ENCODE assay signal across 8 cellular contexts in genomic region chr19:41940443-41941409, GRCh38. TPM values are rescaled to one million over a fixed set of nuclear protein-coding genes. Genes with fewer than 3 reads are reported as not detected.
DNase-seq lines count a peak whose midpoint lies in the region; ATAC-seq and TF ChIP-seq lines count a peak whose summit lies in the region.

No MANE protein-coding gene starts in this region.

- ATAC-seq in heart left ventricle (no peak), left cardiac atrium (no peak), right lobe of liver (no peak), GM18520 (IDR thresholded peaks at IDR 0.05; ENCODE audit: unreplicated experiment) (no peak)

- no peak for TF ChIP-seq POLR2A in heart left ventricle (IDR thresholded peaks at IDR 0.05)
- no peak for TF ChIP-seq POLR2A in right lobe of liver (IDR thresholded peaks at IDR 0.05)

- intact Hi-C loops in heart left ventricle (cut with DNase I) = loop anchor here in 1 of 10 donors (5.0 kb wide), 1 partner anchor 48 kb away; no protein-coding TSS in a partner anchor
- intact Hi-C loops in left cardiac atrium (cut with DNase I) = no loop called here
- intact Hi-C loops in right lobe of liver (cut with DNase I) = no loop called here

- peak overlapping the region; percentile 96 for H3K27ac Mint-ChIP-seq in activated naive CD4-positive, alpha-beta T cell treated with anti-CD3 and anti-CD28 coated beads, Interleukin-2, amount 50 U/mL, for 24 hours

- H3K4me3 Mint-ChIP-seq in activated naive CD4-positive, alpha-beta T cell treated with anti-CD3 and anti-CD28 coated beads, Interleukin-2, amount 50 U/mL, for 24 hours = peak overlapping the region; percentile 87

- H3K4me1 Mint-ChIP-seq in activated naive CD4-positive, alpha-beta T cell treated with anti-CD3 and anti-CD28 coated beads, Interleukin-2, amount 50 U/mL, for 24 hours = peaks cover 52% of the 10 kb centered on the region

- DNase-seq in heart left ventricle = no peak
- DNase-seq in left cardiac atrium = no peak
- no peak for DNase-seq in right lobe of liver
- no peak for DNase-seq in NCI-H2107 (lab: John Stamatoyannopoulos, UW)
- no peak for DNase-seq in globus pallidus (ENCODE audit: low spot score)

- H3K27ac ChIP-seq in heart left ventricle = peak overlapping the region in 1 of 12 donors; percentile 2
- H3K27ac ChIP-seq in right lobe of liver = no peak overlapping the region
- no peak overlapping the region for H3K27ac ChIP-seq in urinary bladder (ENCODE audit: low read depth)

- H3K9me3 ChIP-seq in heart left ventricle (no peaks in the 10 kb centered on the region), right lobe of liver (no peaks in the 10 kb centered on the region)

- no peaks in the 10 kb centered on the region for H3K36me3 ChIP-seq in heart left ventricle
- no peaks in the 10 kb centered on the region for H3K36me3 ChIP-seq in right lobe of liver
- H3K36me3 ChIP-seq in urinary bladder (ENCODE audit: insufficient read depth) = no peaks in the 10 kb centered on the region

- H3K27me3 Mint-ChIP-seq in activated naive CD4-positive, alpha-beta T cell treated with anti-CD3 and anti-CD28 coated beads, Interleukin-2, amount 50 U/mL, for 24 hours = no peaks in the 10 kb centered on the region

- H3K27me3 ChIP-seq in heart left ventricle = peaks cover 8 to 41% (median 22%) of the 10 kb centered on the region in 9 donors
- peaks cover 0 to 9% of the 10 kb centered on the region in 2 donors for H3K27me3 ChIP-seq in right lobe of liver

- TF ChIP-seq CTCF in heart left ventricle (IDR thresholded peaks at IDR 0.05) (no peak), right lobe of liver (IDR thresholded peaks at IDR 0.05) (no peak)

- no peaks in the 10 kb centered on the region for H3K9me3 Mint-ChIP-seq in activated naive CD4-positive, alpha-beta T cell treated with anti-CD3 and anti-CD28 coated beads, Interleukin-2, amount 50 U/mL, for 24 hours

- H3K4me3 ChIP-seq in heart left ventricle = peak overlapping the region; percentile 22 to 60 (median 53)
- peak overlapping the region in 2 of 3 donors; percentile 9 to 32 for H3K4me3 ChIP-seq in right lobe of liver
- peak overlapping the region; percentile 51 for H3K4me3 ChIP-seq in urinary bladder (ENCODE audit: low read depth, low read length)

- H3K4me1 ChIP-seq in heart left ventricle = peaks cover 0 to 17% (median 3%) of the 10 kb centered on the region in 12 donors
- H3K4me1 ChIP-seq in right lobe of liver = peaks cover 0 to 6% (median 0%) of the 10 kb centered on the region in 4 donors
- peaks cover 1% of the 10 kb centered on the region for H3K4me1 ChIP-seq in urinary bladder (ENCODE audit: insufficient read depth)

- H3K36me3 Mint-ChIP-seq in activated naive CD4-positive, alpha-beta T cell treated with anti-CD3 and anti-CD28 coated beads, Interleukin-2, amount 50 U/mL, for 24 hours = no peaks in the 10 kb centered on the region

- WGBS in heart left ventricle, 4 donors = 6 to 8% (median 7%) methylated on average over 68 to 72 of the region's 72 CpGs
- WGBS in right lobe of liver (ENCODE audit: insufficient coverage, low coverage, low lambda C conversion rate, missing lambda C conversion rate) = 10% methylated on average over 46 of the region's 72 CpGs
- WGBS in urinary bladder = 6% methylated on average over 72 of the region's 72 CpGs

RNA-seq across cellular contexts. Expression of gene ERFL, which starts 12.5 kb away (rescaled TPM):
- total RNA-seq in heart left ventricle = under 1 TPM in 1 of 9 donors, not detected in 8; 0.13 TPM
- not detected for polyA plus RNA-seq in heart left ventricle
- under 1 TPM in 1 of 2 donors, not detected in 1; 0.16 TPM for total RNA-seq in left cardiac atrium
- total RNA-seq in right lobe of liver = not detected
- not detected for total RNA-seq in urinary bladder
- 0.19 TPM for polyA plus RNA-seq in urinary bladder

RNA-seq across cellular contexts. Expression of gene RABAC1, which starts 18.4 kb away (rescaled TPM):
- total RNA-seq in heart left ventricle (100 to 1,000 TPM in 3 of 9 donors, 10 to 100 TPM in 6; 43.2 to 128 (median 67.2) TPM), left cardiac atrium (100 to 1,000 TPM in 1 of 2 donors, 10 to 100 TPM in 1; 91.4 to 117 TPM), right lobe of liver (100 to 1,000 TPM in 2 of 6 experiments, 10 to 100 TPM in 4; 53.6 to 124 (median 75.8) TPM), urinary bladder (89.0 TPM)
- polyA plus RNA-seq in heart left ventricle (100 to 1,000 TPM in 1 of 2 donors, 10 to 100 TPM in 1; 97.2 to 217 TPM), urinary bladder (339 TPM)

RNA-seq across cellular contexts. Expression of gene ATP1A3, which starts 53.3 kb away (rescaled TPM):
- total RNA-seq in heart left ventricle = 100 to 1,000 TPM; 165 to 414 (median 231) TPM
- 100 to 1,000 TPM in 1 of 2 donors, 10 to 100 TPM in 1; 48.3 to 117 TPM for polyA plus RNA-seq in heart left ventricle
- 100 to 1,000 TPM; 235 to 274 TPM for total RNA-seq in left cardiac atrium
- total RNA-seq in right lobe of liver = under 1 TPM in 2 of 6 experiments, not detected in 4; 0.07 TPM
- total RNA-seq in urinary bladder = 0.37 TPM
- 0.77 TPM for polyA plus RNA-seq in urinary bladder

RNA-seq across cellular contexts. Expression of gene ARHGEF1, which starts 57.7 kb away (rescaled TPM):
- total RNA-seq in heart left ventricle (10 to 100 TPM; 22.8 to 89.2 (median 27.2) TPM), left cardiac atrium (10 to 100 TPM; 47.0 to 59.1 TPM), right lobe of liver (10 to 100 TPM; 25.3 to 39.7 (median 30.2) TPM), urinary bladder (20.1 TPM)
- polyA plus RNA-seq in heart left ventricle (10 to 100 TPM; 32.1 to 44.1 TPM), urinary bladder (59.2 TPM)

Comparison
In these comparisons a context has a peak if more than half of its experiments do, and no peak if none do; other contexts are left out.
1. RNA of gene ATP1A3, which starts 53.3 kb away (total RNA-seq): 235 to 274 TPM in left cardiac atrium and 165 to 414 TPM in heart left ventricle; 0.37 TPM in urinary bladder (single experiment) and 0.07 TPM in right lobe of liver; every median in the first group is over 100 times any median in the second.
2. Peak in every context shown above with its lines, with median percentiles within 50 percentile points of each other: H3K4me3 ChIP-seq.